ENCODE assay signal across 13 cellular contexts in the genomic region with DNA sequence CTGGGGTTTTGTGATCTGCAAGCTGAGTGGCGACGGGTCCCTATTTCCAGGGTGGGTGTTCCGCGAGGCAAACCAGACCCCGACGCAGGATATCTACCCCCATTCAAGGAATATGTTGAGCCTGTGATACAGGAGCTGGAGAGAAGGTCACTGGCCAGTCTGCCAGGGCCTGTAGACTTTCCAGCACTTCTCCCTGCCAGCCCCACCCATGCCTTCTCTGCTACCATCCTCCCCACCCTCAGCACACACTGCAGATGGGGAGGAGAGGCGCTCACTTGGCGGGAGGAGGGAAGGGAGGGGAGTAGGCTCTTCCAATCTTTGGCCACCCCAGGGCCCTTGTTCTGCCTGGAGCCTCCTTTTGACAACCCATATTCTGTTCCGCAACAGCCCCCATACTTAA.
DNase-seq lines count a peak whose midpoint lies in the region; ATAC-seq and TF ChIP-seq lines count a peak whose summit lies in the region.
"Had no signal": no experiment of that assay in that cellular context is flagged by ENCODE, and none has a peak within 500 bp of the region (broad histone marks: within the 10 kb centered on the region; RNA-seq: fewer than 3 reads in every experiment).

No MANE protein-coding gene starts in this region.

- DNase-seq in right lobe of liver (no peak), foreskin keratinocyte (no peak), omental fat pad (ENCODE audit: low spot score) (no peak), NCI-H1048 (lab: John Stamatoyannopoulos, UW) (no peak), head of caudate nucleus (no peak), GOT3 (lab: John Stamatoyannopoulos, UW) (no peak)
- DNase-seq in effector memory CD4-positive, alpha-beta T cell, result no peak
- DNase-seq: 8988T; islet precursor cell; NCI-H187; stimulated activated naive CD4-positive, alpha-beta T cell had no signal

- no peaks in the 10 kb centered on the region for H3K4me1 ChIP-seq in liver (ENCODE audit: control insufficient read depth in 4 of 4, insufficient read depth in 4 of 4, low read length in 3 of 4)
- no peaks in the 10 kb centered on the region for H3K4me1 ChIP-seq in right lobe of liver
- peaks cover 18% of the 10 kb centered on the region for H3K4me1 ChIP-seq in foreskin keratinocyte
- H3K4me1 ChIP-seq in effector memory CD4-positive, alpha-beta T cell (ENCODE audit: control insufficient read depth, insufficient read depth, low read length, poor library complexity, severe bottlenecking), result no peaks in the 10 kb centered on the region

- no peaks in the 10 kb centered on the region for H3K9me3 ChIP-seq in liver (ENCODE audit: control insufficient read depth in 4 of 4, low read length in 3 of 4)
- no peaks in the 10 kb centered on the region for H3K9me3 ChIP-seq in right lobe of liver
- H3K9me3 ChIP-seq in effector memory CD4-positive, alpha-beta T cell (ENCODE audit: control insufficient read depth, low read length), result no peaks in the 10 kb centered on the region

- TF ChIP-seq POLR2A in right lobe of liver (IDR thresholded peaks at IDR 0.05), result no peak

- H3K9ac ChIP-seq in liver (ENCODE audit: low read depth in 1 of 2, low read length in 2 of 2), result no peak overlapping the region

- H3K4me3 ChIP-seq in liver (ENCODE audit: low read depth in 1 of 3, low read length in 3 of 3) (no peak overlapping the region), right lobe of liver (no peak overlapping the region)
- H3K4me3 ChIP-seq in effector memory CD4-positive, alpha-beta T cell (ENCODE audit: insufficient read depth, low read depth, low read length, poor library complexity, severe bottlenecking), result no peak overlapping the region
- H3K4me3 ChIP-seq: PC-9 had no signal

- H3K27me3 ChIP-seq in liver (ENCODE audit: control insufficient read depth in 4 of 4, insufficient read depth in 4 of 4, low read length in 3 of 4), result no peaks in the 10 kb centered on the region
- no peaks in the 10 kb centered on the region for H3K27me3 ChIP-seq in right lobe of liver
- H3K27me3 ChIP-seq in foreskin keratinocyte, result no peaks in the 10 kb centered on the region
- no peaks in the 10 kb centered on the region for H3K27me3 ChIP-seq in effector memory CD4-positive, alpha-beta T cell (replicated peaks; ENCODE audit: control insufficient read depth, insufficient read depth, low read length, poor library complexity, severe bottlenecking)

- H3K27ac ChIP-seq in liver (ENCODE audit: low read depth in 1 of 2, low read length in 2 of 2) (peak overlapping the region; percentile 23 to 59), right lobe of liver (no peak overlapping the region), foreskin keratinocyte (peak overlapping the region; percentile 96)
- H3K27ac ChIP-seq in effector memory CD4-positive, alpha-beta T cell (ENCODE audit: insufficient read depth, low read length, poor library complexity, severe bottlenecking), result no peak overlapping the region
- H3K27ac ChIP-seq: PC-9 had no signal

- TF ChIP-seq RAD21 in liver (IDR thresholded peaks at IDR 0.05), result no peak

- ATAC-seq in right lobe of liver, result no peak
- no peak for ATAC-seq in foreskin keratinocyte
- peak; percentile 30 for ATAC-seq in omental fat pad (ENCODE audit: low FRiP score)

- 84% methylated on average over 9 of the region's 9 CpGs for WGBS in liver
- 100% methylated on average over 1 of the region's 9 CpGs for WGBS in right lobe of liver (ENCODE audit: insufficient coverage, low coverage, low lambda C conversion rate, missing lambda C conversion rate)

- no peak for TF ChIP-seq CTCF in liver (IDR thresholded peaks at IDR 0.05; ENCODE audit: low read depth, low read length, missing input control)
- no peak for TF ChIP-seq CTCF in right lobe of liver (IDR thresholded peaks at IDR 0.05)
- no peak for TF ChIP-seq CTCF in foreskin keratinocyte (conservative IDR thresholded peaks at IDR 0.05)
- TF ChIP-seq CTCF in omental fat pad (IDR thresholded peaks at IDR 0.05), result no peak

- no peaks in the 10 kb centered on the region for H3K36me3 ChIP-seq in liver (ENCODE audit: control insufficient read depth in 4 of 4, insufficient read depth in 3 of 4, low read depth in 1 of 4, low read length in 3 of 4)
- H3K36me3 ChIP-seq in right lobe of liver, result no peaks in the 10 kb centered on the region
- no peaks in the 10 kb centered on the region for H3K36me3 ChIP-seq in effector memory CD4-positive, alpha-beta T cell (ENCODE audit: control insufficient read depth, insufficient read depth, low read length)

- intact Hi-C loops in right lobe of liver (cut with DNase I) (no loop called here), head of caudate nucleus (cut with DNase I) (no loop called here)

TF ChIP-seq in liver, 16 proteins besides CTCF, POLR2A, EP300 and RAD21:
- no peak for TF ChIP-seq SP1 (IDR thresholded peaks at IDR 0.05)
- TF ChIP-seq, protein P1, sequence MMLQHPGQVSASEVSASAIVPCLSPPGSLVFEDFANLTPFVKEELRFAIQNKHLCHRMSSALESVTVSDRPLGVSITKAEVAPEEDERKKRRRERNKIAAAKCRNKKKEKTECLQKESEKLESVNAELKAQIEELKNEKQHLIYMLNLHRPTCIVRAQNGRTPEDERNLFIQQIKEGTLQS (IDR thresholded peaks at IDR 0.05), result no peak
- no peak for TF ChIP-seq TAF1 (conservative IDR thresholded peaks at IDR 0.05)
- TF ChIP-seq NR2F2 (IDR thresholded peaks at IDR 0.05), result no peak
- no peak for TF ChIP-seq HNF4A (conservative IDR thresholded peaks at IDR 0.05)
- no peak for TF ChIP-seq GABPA (IDR thresholded peaks at IDR 0.05 in 1 of 2, conservative IDR thresholded peaks at IDR 0.05 in 1 of 2)

Comparison
In these comparisons a context has a peak if more than half of its experiments do, and no peak if none do; other contexts are left out.
1. H3K27ac ChIP-seq: peak in liver (2 of 2) and foreskin keratinocyte (single experiment); none in right lobe of liver (0 of 3) and effector memory CD4-positive, alpha-beta T cell (single experiment).